In the genomic region with DNA sequence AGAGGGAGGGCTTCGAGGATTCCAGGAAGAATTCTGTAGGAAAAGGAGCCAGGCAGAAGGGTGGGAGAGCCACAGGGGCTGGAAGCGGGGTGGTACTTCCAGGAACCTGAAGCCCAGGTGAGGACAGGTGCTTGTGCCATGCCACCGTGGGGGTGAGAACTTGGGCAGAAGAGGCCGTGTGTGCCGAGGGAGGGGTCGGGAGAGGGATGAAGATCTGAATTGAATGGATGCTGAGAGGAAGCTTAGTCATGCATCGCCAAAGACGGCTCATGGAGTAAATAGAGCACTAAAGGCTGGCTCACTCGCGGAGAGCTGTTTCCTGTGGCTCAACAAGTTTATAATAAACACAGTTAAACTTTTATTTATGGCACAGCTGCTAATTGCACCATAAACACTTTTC, we compare ENCODE assay signal across 21 cellular contexts. TPM values are rescaled to one million over a fixed set of nuclear protein-coding genes. Genes with fewer than 3 reads are reported as not detected.
A peak's percentile ranks its signal among the peaks of the same experiment; 100 is the strongest.
DNase-seq lines count a peak whose midpoint lies in the region; ATAC-seq, FAIRE-seq and TF ChIP-seq lines count a peak whose summit lies in the region.
"Had no signal": no experiment of that assay in that cellular context is flagged by ENCODE, and none has a peak within 500 bp of the region (broad histone marks: within the 10 kb centered on the region; RNA-seq: fewer than 3 reads in every experiment).

No MANE protein-coding gene starts in this region.

- POLR2A ChIA-PET in GM12878 (lab: Charles Lee) = no interaction called here

- 21% methylated on average over 10 of the region's 10 CpGs for WGBS in GM12878 (ENCODE audit: insufficient coverage, insufficient replicate concordance, low lambda C conversion rate, missing lambda C conversion rate)
- 31% methylated on average over 10 of the region's 10 CpGs for WGBS in suprapubic skin

- SMC1A ChIA-PET in GM12878 (lab: Charles Lee; ENCODE audit: uncharacterized antibody, unreplicated experiment) = interaction anchor here (0.5 kb wide), 1 partner anchor 851 kb away, joined by 3 read pairs; no protein-coding TSS in a partner anchor

- H3K27me3 ChIP-seq in right atrium auricular region (no peaks in the 10 kb centered on the region), GM12878 (replicated peaks in 1 of 2; ENCODE audit: control insufficient read depth in 2 of 2, insufficient read depth in 2 of 2, low read length in 1 of 2) (peaks cover 1 to 4% of the 10 kb centered on the region in 2 experiments), suprapubic skin (peaks cover 50% of the 10 kb centered on the region)
- H3K27me3 ChIP-seq: adrenal gland, upper lobe of left lung had no signal

- H3K4me1 ChIP-seq in right atrium auricular region (no peaks in the 10 kb centered on the region), GM12878 (ENCODE audit: control insufficient read depth, insufficient read depth, low read length) (no peaks in the 10 kb centered on the region), suprapubic skin (no peaks in the 10 kb centered on the region)
- H3K4me1 ChIP-seq: adrenal gland, upper lobe of left lung had no signal

- no peak overlapping the region for H3K4me3 Mint-ChIP-seq in effector memory CD8-positive, alpha-beta T cell
- no peak overlapping the region for H3K4me3 Mint-ChIP-seq in progenitor cell of endocrine pancreas (ENCODE audit: low read depth)
- H3K4me3 Mint-ChIP-seq: activated CD4-positive, alpha-beta T cell treated with anti-CD3 and anti-CD28 coated beads, Interleukin-2, amount 10 ng/mL, durations not matched to agents 24 days and 14 days; mesothelial cell of epicardium had no signal

- H3K9me3 Mint-ChIP-seq in effector memory CD8-positive, alpha-beta T cell = peaks cover 8 to 14% of the 10 kb centered on the region in 2 donors
- H3K9me3 Mint-ChIP-seq in progenitor cell of endocrine pancreas (ENCODE audit: low read depth) = peaks cover 6% of the 10 kb centered on the region

- H3K79me2 ChIP-seq in GM12878 (ENCODE audit: control insufficient read depth, insufficient read depth, low read length) = no peaks in the 10 kb centered on the region

- no peak overlapping the region for H3K4me2 ChIP-seq in GM12878 (ENCODE audit: control insufficient read depth, insufficient read depth)
- H3K4me2 ChIP-seq: smooth muscle cell had no signal

- no peak for TF ChIP-seq POLR2A in GM12878 (IDR thresholded peaks at IDR 0.05; ENCODE audit: low read depth, low read length)
- no peak for TF ChIP-seq POLR2A in suprapubic skin (IDR thresholded peaks at IDR 0.05)

- no peak for FAIRE-seq in GM12878 (lab: Jason Lieb, UNC)

- no peak overlapping the region for H3K4me3 ChIP-seq in right atrium auricular region
- H3K4me3 ChIP-seq in GM12878 = no peak overlapping the region
- no peak overlapping the region for H3K4me3 ChIP-seq in suprapubic skin
- H3K4me3 ChIP-seq: adrenal gland, smooth muscle cell, upper lobe of left lung had no signal

- in situ Hi-C loops in GM12878 (cut with MboI) = no loop called here

- no peak for TF ChIP-seq RAD21 in GM12878 (IDR thresholded peaks at IDR 0.05; ENCODE audit: insufficient read depth, low read depth, low read length)

- peaks cover 0 to 7% of the 10 kb centered on the region in 2 donors for H3K9me3 ChIP-seq in right atrium auricular region
- H3K9me3 ChIP-seq in GM12878 (replicated peaks; ENCODE audit: control insufficient read depth, insufficient read depth, low read length) = peaks cover 5% of the 10 kb centered on the region; the same call in 2 of the 3 replicates
- peaks cover 5% of the 10 kb centered on the region for H3K9me3 ChIP-seq in suprapubic skin
- H3K9me3 ChIP-seq: adrenal gland had no signal

- DNase-seq in Right ventricle myocardium superior (peak; percentile 6), right atrium auricular region (ENCODE audit: low spot score) (no peak), NCI-H2029 treated with DMSO at 0.1 percent for 48 hours (lab: John Stamatoyannopoulos, UW) (peak; percentile 21), GM12878 (ENCODE audit: low read depth, low spot score) (no peak), suprapubic skin (ENCODE audit: low spot score in 2 of 2) (peak; percentile 14 to 49), progenitor cell of endocrine pancreas (ENCODE audit: low spot score, unreplicated experiment) (no peak)
- DNase-seq in effector memory CD8-positive, alpha-beta T cell = no peak
- DNase-seq: activated CD4-positive, alpha-beta T cell treated with anti-CD3 and anti-CD28 coated beads, Interleukin-2, amount 10 ng/mL, durations not matched to agents 24 days and 14 days; activated T-cell treated with anti-CD3 and anti-CD28 coated beads, Interleukin-2, amount 50 U/mL, for 48 hours; MM.1S; NCI-H524; stimulated activated naive CD4-positive, alpha-beta T cell treated with Interleukin-2 at 50 U/mL for 16 hours had no signal

- no peak overlapping the region for H2AFZ ChIP-seq in GM12878 (ENCODE audit: control insufficient read depth, low read depth, low read length)

- no peaks in the 10 kb centered on the region for H3K4me1 Mint-ChIP-seq in effector memory CD8-positive, alpha-beta T cell (ENCODE audit: low read depth in 2 of 2)
- H3K4me1 Mint-ChIP-seq in progenitor cell of endocrine pancreas (ENCODE audit: low read depth) = peaks cover 11% of the 10 kb centered on the region
- H3K4me1 Mint-ChIP-seq: activated CD4-positive, alpha-beta T cell treated with anti-CD3 and anti-CD28 coated beads, Interleukin-2, amount 10 ng/mL, durations not matched to agents 24 days and 14 days; mesothelial cell of epicardium had no signal

- intact Hi-C loops in Right ventricle myocardium superior (cut with DNase I) (no loop called here), GM12878 (cut with micrococcal nuclease; ENCODE audit: unreplicated experiment) (no loop called here)

- no peaks in the 10 kb centered on the region for H4K20me1 ChIP-seq in GM12878 (ENCODE audit: control insufficient read depth, insufficient read depth)

- CTCF ChIA-PET in GM12878 (lab: Yijun Ruan, JAX) = interaction anchor here (0.6 to 1.0 kb wide), 2 partner anchors 22 to 105 kb away, joined by 3 read pairs; no protein-coding TSS in a partner anchor

- BruUV-seq in GM12878 (replicated peaks; lab: Mats Ljungman, UMichigan) = no TSS peak

- no peak for TF ChIP-seq CTCF in right atrium auricular region (IDR thresholded peaks at IDR 0.05)
- no peak for TF ChIP-seq CTCF in GM12878 (IDR thresholded peaks at IDR 0.05 in 2 of 3, conservative IDR thresholded peaks at IDR 0.05 in 1 of 3; ENCODE audit: control insufficient read depth in 2 of 3, extremely low read depth in 1 of 3, insufficient read depth in 1 of 3, low read depth in 3 of 3, low read length in 3 of 3)
- TF ChIP-seq CTCF in suprapubic skin (IDR thresholded peaks at IDR 0.05) = no peak
- TF ChIP-seq CTCF in progenitor cell of endocrine pancreas (IDR thresholded peaks at IDR 0.05; ENCODE audit: unreplicated experiment) = no peak

- TF ChIP-seq EP300 in GM12878 (IDR thresholded peaks at IDR 0.05; ENCODE audit: borderline replicate concordance in 1 of 2, control insufficient read depth in 1 of 2, low read depth in 2 of 2, low read length in 2 of 2) (no peak), suprapubic skin (IDR thresholded peaks at IDR 0.05) (no peak)

- H3K27me3 Mint-ChIP-seq in effector memory CD8-positive, alpha-beta T cell = peaks cover 30 to 44% of the 10 kb centered on the region in 2 donors
- H3K27me3 Mint-ChIP-seq in progenitor cell of endocrine pancreas = no peaks in the 10 kb centered on the region
- H3K27me3 Mint-ChIP-seq: activated CD4-positive, alpha-beta T cell treated with anti-CD3 and anti-CD28 coated beads, Interleukin-2, amount 10 ng/mL, durations not matched to agents 24 days and 14 days had no signal

- H3K9ac ChIP-seq in GM12878 (ENCODE audit: control insufficient read depth, insufficient read depth, low read length) = no peak overlapping the region

- H3K36me3 Mint-ChIP-seq in effector memory CD8-positive, alpha-beta T cell (ENCODE audit: insufficient read depth) = peaks cover under 1% of the 10 kb centered on the region
- no peaks in the 10 kb centered on the region for H3K36me3 Mint-ChIP-seq in progenitor cell of endocrine pancreas (ENCODE audit: insufficient read depth)
- H3K36me3 Mint-ChIP-seq: mesothelial cell of epicardium had no signal

- H3K27ac ChIP-seq in right atrium auricular region = no peak overlapping the region
- no peak overlapping the region for H3K27ac ChIP-seq in GM12878 (ENCODE audit: control insufficient read depth, insufficient read depth)
- no peak overlapping the region for H3K27ac ChIP-seq in suprapubic skin
- H3K27ac ChIP-seq: adrenal gland, RWPE1, upper lobe of left lung had no signal

- no peak overlapping the region for H3K27ac Mint-ChIP-seq in effector memory CD8-positive, alpha-beta T cell
- H3K27ac Mint-ChIP-seq in progenitor cell of endocrine pancreas = no peak overlapping the region
- H3K27ac Mint-ChIP-seq: activated CD4-positive, alpha-beta T cell treated with anti-CD3 and anti-CD28 coated beads, Interleukin-2, amount 10 ng/mL, durations not matched to agents 24 days and 14 days; mesothelial cell of epicardium had no signal

- RAD21 ChIA-PET in GM12878 (lab: Charles Lee; ENCODE audit: unreplicated experiment) = no interaction called here

- no peak for ATAC-seq in Right ventricle myocardium superior (ENCODE audit: poor library complexity)
- ATAC-seq in GM12878 = no peak
- ATAC-seq in GM21737 (IDR thresholded peaks at IDR 0.05; ENCODE audit: unreplicated experiment) = no peak
- no peak for ATAC-seq in effector memory CD8-positive, alpha-beta T cell (replicated peaks)

- H3K36me3 ChIP-seq in right atrium auricular region = no peaks in the 10 kb centered on the region
- no peaks in the 10 kb centered on the region for H3K36me3 ChIP-seq in GM12878 (ENCODE audit: control insufficient read depth in 2 of 2, insufficient read depth in 2 of 2, low read length in 1 of 2)
- no peaks in the 10 kb centered on the region for H3K36me3 ChIP-seq in suprapubic skin
- H3K36me3 ChIP-seq: adrenal gland, upper lobe of left lung had no signal

RNA-seq across cellular contexts. Expression of a gene that starts 21.7 kb away (rescaled TPM):
- 0.40 TPM for total RNA-seq in Right ventricle myocardium superior
- total RNA-seq in right atrium auricular region = under 1 TPM in 1 of 2 donors, not detected in 1; 0.15 TPM
- total RNA-seq in GM12878 (2013; cell fraction: nucleolus; rRNA removed) = 1.4 and 1.5 TPM in 2 replicates
- not detected in 2 replicates for total RNA-seq in GM12878 (2014; rRNA removed)
- not detected in 2 replicates for total RNA-seq in GM12878 (2014; rRNA removed; fragmentation: Illumina TruSeq; extraction: Trizol)
- total RNA-seq in GM12878 (2021) = not detected in 2 replicates
- polyA plus RNA-seq in GM12878 (2011; ENCODE audit: low read depth) = not detected
- 0.10 and 0.16 TPM in 2 replicates for polyA plus RNA-seq in GM12878 (2011; rRNA removed)
- 0.05 and 0.16 TPM in 2 replicates for polyA plus RNA-seq in GM12878 (2011; cell fraction: cytosol; rRNA removed)
- polyA plus RNA-seq in GM12878 (2011; cell fraction: nucleus; rRNA removed) = 0.18 and 0.33 TPM in 2 replicates
- 0.06 TPM in 1 of 2 replicates, not detected in the other for polyA plus RNA-seq in GM12878 (2012)
- polyA plus RNA-seq in GM12878 (2014; fragmentation: Illumina TruSeq; extraction: Trizol) = 0.01 TPM in 1 of 2 replicates, not detected in the other
- polyA plus RNA-seq in GM12878 (2014; fragmentation: Nextera tagmentation; extraction: Ambion mirVana) = not detected
- not detected in 2 replicates for polyA plus RNA-seq in GM12878 (2014; rRNA removed)
- polyA plus RNA-seq in GM12878 (2016; fragmentation: Nextera tagmentation; extraction: Ambion mirVana) = not detected
- polyA minus RNA-seq in GM12878 (2011; rRNA and poly(A)+ RNA removed) = 0.07 and 0.15 TPM in 2 replicates
- not detected in 2 replicates for polyA minus RNA-seq in GM12878 (2011; cell fraction: cytosol; rRNA and poly(A)+ RNA removed)
- 0.12 TPM in 1 of 2 replicates, not detected in the other for polyA minus RNA-seq in GM12878 (2011; cell fraction: nucleus; rRNA and poly(A)+ RNA removed)
- total RNA-seq in suprapubic skin = under 1 TPM in 1 of 4 donors, not detected in 3; 0.34 TPM
- 1.9 and 2.3 TPM in 2 replicates for total RNA-seq in progenitor cell of endocrine pancreas
- total RNA-seq: activated CD4-positive, alpha-beta T cell treated with anti-CD3 and anti-CD28 coated beads, Interleukin-2, amount 10 ng/mL, durations not matched to agents 24 days and 14 days; omental fat pad; T-helper 2 cell treated with Interferon-gamma antibody and Interleukin-4, amounts not matched to agents 100 ng/mL and 5 ng/mL, for 36 hours had no signal
- polyA plus RNA-seq: smooth muscle cell had no signal

RNA-seq across cellular contexts. Expression of a gene that starts 35.2 kb away (rescaled TPM):
- total RNA-seq in Right ventricle myocardium superior (not detected), right atrium auricular region (not detected), GM12878 (2014; rRNA removed) (not detected in 2 replicates), GM12878 (2014; rRNA removed; fragmentation: Illumina TruSeq; extraction: Trizol) (not detected in 2 replicates), GM12878 (2021) (not detected in 2 replicates), suprapubic skin (not detected), progenitor cell of endocrine pancreas (not detected in 2 replicates)
- not detected in 2 replicates for total RNA-seq in GM12878 (2013; cell fraction: nucleolus; rRNA removed)
- not detected for polyA plus RNA-seq in GM12878 (2011; ENCODE audit: low read depth)
- polyA plus RNA-seq in GM12878 (2011; rRNA removed) (not detected in 2 replicates), GM12878 (2014; fragmentation: Illumina TruSeq; extraction: Trizol) (not detected in 2 replicates), GM12878 (2014; fragmentation: Nextera tagmentation; extraction: Ambion mirVana) (not detected), GM12878 (2014; rRNA removed) (not detected in 2 replicates), GM12878 (2016; fragmentation: Nextera tagmentation; extraction: Ambion mirVana) (not detected)
- polyA plus RNA-seq in GM12878 (2011; cell fraction: cytosol; rRNA removed) = not detected in 2 replicates
- polyA plus RNA-seq in GM12878 (2011; cell fraction: nucleus; rRNA removed) = 0.07 TPM in 1 of 2 replicates, not detected in the other
- not detected in 2 replicates for polyA plus RNA-seq in GM12878 (2012)
- polyA minus RNA-seq in GM12878 (2011; rRNA and poly(A)+ RNA removed) = not detected in 2 replicates
- not detected in 2 replicates for polyA minus RNA-seq in GM12878 (2011; cell fraction: cytosol; rRNA and poly(A)+ RNA removed)
- polyA minus RNA-seq in GM12878 (2011; cell fraction: nucleus; rRNA and poly(A)+ RNA removed) = 0.24 TPM in 1 of 2 replicates, not detected in the other
- total RNA-seq: activated CD4-positive, alpha-beta T cell treated with anti-CD3 and anti-CD28 coated beads, Interleukin-2, amount 10 ng/mL, durations not matched to agents 24 days and 14 days; cerebellum; mesothelial cell of epicardium; omental fat pad; smooth muscle cell; T-helper 2 cell treated with Interferon-gamma antibody and Interleukin-4, amounts not matched to agents 100 ng/mL and 5 ng/mL, for 36 hours; upper lobe of left lung had no signal
- polyA plus RNA-seq: smooth muscle cell had no signal

RNA-seq across cellular contexts. Expression of a gene that starts 58.3 kb away (rescaled TPM):
- total RNA-seq in Right ventricle myocardium superior = not detected
- not detected for total RNA-seq in right atrium auricular region
- not detected in 2 replicates for total RNA-seq in GM12878 (2013; cell fraction: nucleolus; rRNA removed)
- total RNA-seq in GM12878 (2014; rRNA removed) = not detected in 2 replicates
- not detected in 2 replicates for total RNA-seq in GM12878 (2014; rRNA removed; fragmentation: Illumina TruSeq; extraction: Trizol)
- total RNA-seq in GM12878 (2021) = not detected in 2 replicates
- not detected for polyA plus RNA-seq in GM12878 (2011; ENCODE audit: low read depth)
- not detected in 2 replicates for polyA plus RNA-seq in GM12878 (2011; rRNA removed)
- polyA plus RNA-seq in GM12878 (2011; cell fraction: cytosol; rRNA removed) = not detected in 2 replicates
- not detected in 2 replicates for polyA plus RNA-seq in GM12878 (2011; cell fraction: nucleus; rRNA removed)
- polyA plus RNA-seq in GM12878 (2012) = not detected in 2 replicates
- not detected in 2 replicates for polyA plus RNA-seq in GM12878 (2014; fragmentation: Illumina TruSeq; extraction: Trizol)
- not detected for polyA plus RNA-seq in GM12878 (2014; fragmentation: Nextera tagmentation; extraction: Ambion mirVana)
- not detected in 2 replicates for polyA plus RNA-seq in GM12878 (2014; rRNA removed)
- not detected for polyA plus RNA-seq in GM12878 (2016; fragmentation: Nextera tagmentation; extraction: Ambion mirVana)
- not detected in 2 replicates for polyA minus RNA-seq in GM12878 (2011; rRNA and poly(A)+ RNA removed)
- polyA minus RNA-seq in GM12878 (2011; cell fraction: cytosol; rRNA and poly(A)+ RNA removed) = not detected in 2 replicates
- polyA minus RNA-seq in GM12878 (2011; cell fraction: nucleus; rRNA and poly(A)+ RNA removed) = not detected in 2 replicates
- not detected for total RNA-seq in suprapubic skin
- total RNA-seq in progenitor cell of endocrine pancreas = not detected in 2 replicates
- total RNA-seq: mesothelial cell of epicardium, smooth muscle cell had no signal

Comparison
In these comparisons a context has a peak if more than half of its experiments do, and no peak if none do; other contexts are left out.
1. DNase-seq: peak in Right ventricle myocardium superior (single experiment), NCI-H2029 treated with DMSO at 0.1 percent for 48 hours (single experiment) and suprapubic skin (2 of 2); none in right atrium auricular region (single experiment), GM12878 (single experiment), effector memory CD8-positive, alpha-beta T cell (0 of 3) and progenitor cell of endocrine pancreas (single experiment).